ENCODE assay signal across 14 cellular contexts in genomic region chr12:91327136-91327535, GRCh38.
A peak's percentile ranks its signal among the peaks of the same experiment; 100 is the strongest.
DNase-seq lines count a peak whose midpoint lies in the region; ATAC-seq and TF ChIP-seq lines count a peak whose summit lies in the region.
"Had no signal": no experiment of that assay in that cellular context is flagged by ENCODE, and none has a peak within 500 bp of the region (broad histone marks: within the 10 kb centered on the region; RNA-seq: fewer than 3 reads in every experiment).

No MANE protein-coding gene starts in this region.

- no peaks in the 10 kb centered on the region for H3K79me2 ChIP-seq in ACC112 (ENCODE audit: control insufficient read depth, insufficient read depth, low read length, unreplicated experiment)

- peaks cover 13% of the 10 kb centered on the region for H3K4me1 ChIP-seq in ACC112 (ENCODE audit: control insufficient read depth, insufficient read depth, low read length, unreplicated experiment)
- peaks cover 0 to 3% of the 10 kb centered on the region in 2 donors for H3K4me1 ChIP-seq in ascending aorta
- H3K4me1 ChIP-seq in left ventricle myocardium inferior: no peaks in the 10 kb centered on the region

- DNase-seq in ascending aorta (ENCODE audit: low spot score in 2 of 2): no peak
- DNase-seq in left ventricle myocardium inferior: no peak
- no peak for DNase-seq in sciatic nerve (ENCODE audit: low spot score)
- no peak for DNase-seq in stimulated activated CD4-positive, alpha-beta T cell treated with anti-CD3 and anti-CD28 coated beads, Interleukin-4, amount 100 ng/mL, for 4 hours
- DNase-seq in NCI-H748 treated with DMSO at 0.1 percent for 48 hours (lab: John Stamatoyannopoulos, UW): no peak
- DNase-seq in activated T-helper 1 cell treated with anti-CD3 and anti-CD28 coated beads, Interleukin-12 subunit alpha, Interleukin-12 subunit beta, Interleukin-2, Interleukin-4 antibody, amounts not matched to agents 30 ng/mL and 10 ng/mL and 1 ng/mL, durations not matched to agents 14 hours and 24 hours and 36 hours (ENCODE audit: low spot score): no peak
- DNase-seq: DMS79 treated with DMSO at 0.1 percent for 48 hours, NCI-H510A had no signal

- H3K27ac ChIP-seq in ACC112 (ENCODE audit: low read depth, low read length): peak overlapping the region; percentile 47
- H3K27ac ChIP-seq in ascending aorta: peak overlapping the region; percentile 8 to 19
- peak overlapping the region; percentile 59 for H3K27ac ChIP-seq in left ventricle myocardium inferior (replicated peaks)

- H3K27me3 ChIP-seq in ACC112 (ENCODE audit: insufficient read depth, low read length) (no peaks in the 10 kb centered on the region), ascending aorta (no peaks in the 10 kb centered on the region), left ventricle myocardium inferior (ENCODE audit: low read depth) (no peaks in the 10 kb centered on the region)

- H3K9me3 Mint-ChIP-seq in activated T-helper 1 cell treated with anti-CD3 and anti-CD28 coated beads, Interleukin-12 subunit alpha, Interleukin-12 subunit beta, Interleukin-2, Interleukin-4 antibody, amounts not matched to agents 30 ng/mL and 10 ng/mL and 1 ng/mL, durations not matched to agents 14 hours and 24 hours and 36 hours: no peaks in the 10 kb centered on the region
- H3K9me3 Mint-ChIP-seq: activated CD4-positive, alpha-beta T cell treated with anti-CD3 and anti-CD28 coated beads, Interleukin-2, amount 10 ng/mL, durations not matched to agents 7 days and 5 days; CD4-positive, alpha-beta T cell; effector memory CD8-positive, alpha-beta T cell had no signal

- H3K9me3 ChIP-seq in ascending aorta (no peaks in the 10 kb centered on the region), left ventricle myocardium inferior (replicated peaks) (no peaks in the 10 kb centered on the region)

- H3K4me3 ChIP-seq in ACC112 (ENCODE audit: low read depth, low read length): peak overlapping the region; percentile 76
- H3K4me3 ChIP-seq in ascending aorta: peak overlapping the region in 1 of 2 donors; percentile 26
- H3K4me3 ChIP-seq in left ventricle myocardium inferior: no peak overlapping the region

- no peak overlapping the region for H3K27ac Mint-ChIP-seq in activated T-helper 1 cell treated with anti-CD3 and anti-CD28 coated beads, Interleukin-12 subunit alpha, Interleukin-12 subunit beta, Interleukin-2, Interleukin-4 antibody, amounts not matched to agents 30 ng/mL and 10 ng/mL and 1 ng/mL, durations not matched to agents 14 hours and 24 hours and 36 hours
- H3K27ac Mint-ChIP-seq: activated CD4-positive, alpha-beta T cell treated with anti-CD3 and anti-CD28 coated beads, Interleukin-2, amount 10 ng/mL, durations not matched to agents 7 days and 5 days; activated naive CD8-positive, alpha-beta T cell; CD4-positive, alpha-beta T cell; effector memory CD8-positive, alpha-beta T cell had no signal

- H3K4me1 Mint-ChIP-seq in activated T-helper 1 cell treated with anti-CD3 and anti-CD28 coated beads, Interleukin-12 subunit alpha, Interleukin-12 subunit beta, Interleukin-2, Interleukin-4 antibody, amounts not matched to agents 30 ng/mL and 10 ng/mL and 1 ng/mL, durations not matched to agents 14 hours and 24 hours and 36 hours (ENCODE audit: low read depth): no peaks in the 10 kb centered on the region
- H3K4me1 Mint-ChIP-seq: activated CD4-positive, alpha-beta T cell treated with anti-CD3 and anti-CD28 coated beads, Interleukin-2, amount 10 ng/mL, durations not matched to agents 7 days and 5 days had no signal

- no peaks in the 10 kb centered on the region for H3K36me3 ChIP-seq in ACC112 (ENCODE audit: insufficient read depth, low read length)
- H3K36me3 ChIP-seq in ascending aorta: no peaks in the 10 kb centered on the region
- no peaks in the 10 kb centered on the region for H3K36me3 ChIP-seq in left ventricle myocardium inferior

- intact Hi-C loops in ascending aorta (cut with DNase I): loop anchor here (5.0 kb wide), 1 partner anchor 350 kb away; no protein-coding TSS in a partner anchor
- intact Hi-C loops in left ventricle myocardium inferior (cut with micrococcal nuclease): loop anchor here (10.0 kb wide), 1 partner anchor 142 kb away; the partner anchor contains the start of gene DCN
- intact Hi-C loops in sciatic nerve (cut with DNase I): loop anchor here (10.0 kb wide), 1 partner anchor 142 kb away; the partner anchor contains the start of gene DCN
- intact Hi-C loops in activated T-helper 1 cell treated with anti-CD3 and anti-CD28 coated beads, Interleukin-12 subunit alpha, Interleukin-12 subunit beta, Interleukin-2, Interleukin-4 antibody, amounts not matched to agents 30 ng/mL and 10 ng/mL and 1 ng/mL, durations not matched to agents 14 hours and 24 hours and 36 hours (cut with micrococcal nuclease): no loop called here

- H2AFZ ChIP-seq in ACC112 (ENCODE audit: low read length, unreplicated experiment): peak overlapping the region; percentile 95

- H3K36me3 Mint-ChIP-seq in activated T-helper 1 cell treated with anti-CD3 and anti-CD28 coated beads, Interleukin-12 subunit alpha, Interleukin-12 subunit beta, Interleukin-2, Interleukin-4 antibody, amounts not matched to agents 30 ng/mL and 10 ng/mL and 1 ng/mL, durations not matched to agents 14 hours and 24 hours and 36 hours (ENCODE audit: low read depth): no peaks in the 10 kb centered on the region
- H3K36me3 Mint-ChIP-seq: activated naive CD8-positive, alpha-beta T cell had no signal

- TF ChIP-seq CTCF in ascending aorta (IDR thresholded peaks at IDR 0.05): no peak
- no peak for TF ChIP-seq CTCF in left ventricle myocardium inferior (IDR thresholded peaks at IDR 0.05; ENCODE audit: borderline replicate concordance)

- H3K4me3 Mint-ChIP-seq in activated T-helper 1 cell treated with anti-CD3 and anti-CD28 coated beads, Interleukin-12 subunit alpha, Interleukin-12 subunit beta, Interleukin-2, Interleukin-4 antibody, amounts not matched to agents 30 ng/mL and 10 ng/mL and 1 ng/mL, durations not matched to agents 14 hours and 24 hours and 36 hours: no peak overlapping the region
- H3K4me3 Mint-ChIP-seq: activated CD4-positive, alpha-beta T cell treated with anti-CD3 and anti-CD28 coated beads, Interleukin-2, amount 10 ng/mL, durations not matched to agents 7 days and 5 days; activated naive CD8-positive, alpha-beta T cell; CD4-positive, alpha-beta T cell; effector memory CD8-positive, alpha-beta T cell had no signal

- H3K27me3 Mint-ChIP-seq in activated T-helper 1 cell treated with anti-CD3 and anti-CD28 coated beads, Interleukin-12 subunit alpha, Interleukin-12 subunit beta, Interleukin-2, Interleukin-4 antibody, amounts not matched to agents 30 ng/mL and 10 ng/mL and 1 ng/mL, durations not matched to agents 14 hours and 24 hours and 36 hours (ENCODE audit: insufficient read depth): peaks cover 2% of the 10 kb centered on the region

- ATAC-seq in sciatic nerve (peak; percentile 34), GM18511 (IDR thresholded peaks at IDR 0.05; ENCODE audit: unreplicated experiment) (no peak)
